Comparison of ENCODE assay signal across 12 cellular contexts in genomic region chr7:44618754-44619153, GRCh38. TPM values are rescaled to one million over a fixed set of nuclear protein-coding genes. Genes with fewer than 3 reads are reported as not detected.
DNase-seq lines count a peak whose midpoint lies in the region; ATAC-seq, FAIRE-seq and TF ChIP-seq lines count a peak whose summit lies in the region.
"Had no signal": no experiment of that assay in that cellular context is flagged by ENCODE, and none has a peak within 500 bp of the region (broad histone marks: within the 10 kb centered on the region; RNA-seq: fewer than 3 reads in every experiment).

No MANE protein-coding gene starts in this region.

- H3K4me3 ChIP-seq in K562: no peak overlapping the region
- H3K4me3 ChIP-seq in mucosa of descending colon: no peak overlapping the region
- H3K4me3 ChIP-seq in small intestine (ENCODE audit: low read depth in 1 of 2, low read length in 2 of 2): no peak overlapping the region

- H3K36me3 ChIP-seq in K562 (ENCODE audit: control insufficient read depth, insufficient read depth, low read length) (peaks cover 17% of the 10 kb centered on the region; the same call in 2 of the 3 replicates), mucosa of descending colon (ENCODE audit: low read depth) (no peaks in the 10 kb centered on the region), small intestine (ENCODE audit: control insufficient read depth in 2 of 2, insufficient read depth in 2 of 2, low read length in 2 of 2) (peaks cover 0 to 4% of the 10 kb centered on the region in 2 donors)

- no peak for TF ChIP-seq CTCF in K562 (IDR thresholded peaks at IDR 0.05 in 2 of 3, conservative IDR thresholded peaks at IDR 0.05 in 1 of 3; ENCODE audit: insufficient read depth in 2 of 3, low read depth in 1 of 3, low read length in 3 of 3)
- TF ChIP-seq CTCF in mucosa of descending colon (IDR thresholded peaks at IDR 0.05): no peak

- intact Hi-C loops in K562 (cut with micrococcal nuclease): no loop called here
- intact Hi-C loops in mucosa of descending colon (cut with DNase I, micrococcal nuclease): no loop called here

- H3K4me1 ChIP-seq in K562 (replicated peaks in 1 of 2; ENCODE audit: control insufficient read depth in 2 of 2, insufficient read depth in 2 of 2, low read length in 2 of 2) (peaks cover 0 to 34% of the 10 kb centered on the region in 2 experiments; a peak in 3 of 5 replicates), mucosa of descending colon (ENCODE audit: low read depth) (peaks cover 48% of the 10 kb centered on the region), small intestine (ENCODE audit: control insufficient read depth in 2 of 2, insufficient read depth in 1 of 2, low read depth in 1 of 2, low read length in 1 of 2) (peaks cover 15 to 21% of the 10 kb centered on the region in 2 donors)

- no peak for TF ChIP-seq EP300 in K562 (IDR thresholded peaks at IDR 0.05; ENCODE audit: low read length)

- BruUV-seq in K562 (replicated peaks; lab: Mats Ljungman, UMichigan): no TSS peak

- DNase-seq in DMS53 treated with DMSO at 0.1 percent for 48 hours (lab: John Stamatoyannopoulos, UW; ENCODE audit: unreplicated experiment): peak; percentile 73
- peak; percentile 55 for DNase-seq in HK-2 (ENCODE audit: unreplicated experiment)
- no peak for DNase-seq in K562 (ENCODE audit: extremely low read depth in 1 of 4, low spot score in 3 of 4)
- no peak for DNase-seq in mucosa of descending colon
- DNase-seq in small intestine: no peak
- DNase-seq: anterior cingulate cortex, head of caudate nucleus, NCI-H345, T-helper 9 cell had no signal

- no peak overlapping the region for H3K9ac ChIP-seq in K562 (ENCODE audit: insufficient read depth in 1 of 2, low read depth in 2 of 2, low read length in 2 of 2)

- no peaks in the 10 kb centered on the region for H3K9me1 ChIP-seq in K562 (ENCODE audit: control insufficient read depth, insufficient read depth, low read length)

- H3K27ac ChIP-seq in K562 (ENCODE audit: extremely low read depth, low read depth, low read length) (peak overlapping the region; percentile 22; the same call in 1 of the 3 replicates), small intestine (ENCODE audit: low read depth in 1 of 2, low read length in 1 of 2) (peak overlapping the region in 1 of 2 donors; percentile 68)

- H4K20me1 ChIP-seq in K562 (replicated peaks; ENCODE audit: control insufficient read depth, insufficient read depth, low read length): peaks cover 11% of the 10 kb centered on the region

- H3K4me2 ChIP-seq in K562 (ENCODE audit: insufficient read depth, low read length): no peak overlapping the region

- ATAC-seq in K562: peak; percentile 44
- ATAC-seq in mucosa of descending colon: peak; percentile 7
- no peak for ATAC-seq in GM18498 (IDR thresholded peaks at IDR 0.05; ENCODE audit: unreplicated experiment)
- no peak for ATAC-seq in HG02588 (IDR thresholded peaks at IDR 0.05; ENCODE audit: unreplicated experiment)
- no peak for ATAC-seq in HG02763 (IDR thresholded peaks at IDR 0.05; ENCODE audit: unreplicated experiment)

- POLR2A ChIA-PET in K562 (lab: Yijun Ruan, JAX): interaction anchor here (1.1 to 1.2 kb wide), 2 partner anchors 12 to 14 kb away, joined by 3 read pairs; partner anchors contain the start of gene OGDH

- no peak for TF ChIP-seq RAD21 in K562 (CRISPR knock-in tag; conservative IDR thresholded peaks at IDR 0.05 in 1 of 2, IDR thresholded peaks at IDR 0.05 in 1 of 2)

- H2AFZ ChIP-seq in K562 (ENCODE audit: low read depth, low read length): no peak overlapping the region

- H3K9me3 ChIP-seq in K562 (replicated peaks; ENCODE audit: control insufficient read depth, insufficient read depth, low read depth, low read length) (no peaks in the 10 kb centered on the region), mucosa of descending colon (no peaks in the 10 kb centered on the region), small intestine (ENCODE audit: control insufficient read depth, low read depth) (no peaks in the 10 kb centered on the region)

- H3K27me3 ChIP-seq in K562 (ENCODE audit: control insufficient read depth in 2 of 2, insufficient read depth in 2 of 2, low read length in 2 of 2) (no peaks in the 10 kb centered on the region), small intestine (ENCODE audit: control insufficient read depth in 2 of 2, insufficient read depth in 2 of 2, low read length in 2 of 2) (no peaks in the 10 kb centered on the region)

- in situ Hi-C loops in K562 (cut with MboI): no loop called here

- 41% methylated on average over 3 of the region's 3 CpGs for WGBS in K562 (ENCODE audit: insufficient coverage, low coverage, missing lambda C conversion rate)
- 32 to 62% (median 57%) methylated on average over 3 of the region's 3 CpGs for WGBS in small intestine, 3 donors

- FAIRE-seq in K562 (lab: Jason Lieb, UNC) (no peak), small intestine (lab: Jason Lieb, UNC) (no peak)

- CTCF ChIA-PET in K562 (lab: Yijun Ruan, JAX; ENCODE audit: low intra/inter-chr PET ratio): no interaction called here

- H3K79me2 ChIP-seq in K562 (ENCODE audit: control insufficient read depth, insufficient read depth, low read length): peaks cover 98% of the 10 kb centered on the region

- no peak for TF ChIP-seq POLR2A in K562 (conservative IDR thresholded peaks at IDR 0.05)

TF ChIP-seq in K562, 482 proteins besides CTCF, POLR2A, EP300 and RAD21 (continues in another document):
- TF ChIP-seq ZNF239 (CRISPR knock-in tag; IDR thresholded peaks at IDR 0.05) (0 out of 2 replicates have a peak, but pooled peaks have one; percentile 13), ZNF766 (CRISPR knock-in tag; conservative IDR thresholded peaks at IDR 0.05) (no peak)

RNA-seq across cellular contexts. Expression of gene OGDH, which starts 12.3 kb away (rescaled TPM):
- total RNA-seq in K562 (2011; cell fraction: chromatin; rRNA removed; ENCODE audit: low replicate concordance): 67.1 and 99.5 TPM in 2 replicates
- 61.5 and 70.1 TPM in 2 replicates for total RNA-seq in K562 (2011; cell fraction: nucleolus; rRNA removed)
- 49.3 and 64.3 TPM in 2 replicates for total RNA-seq in K562 (2011; cell fraction: nucleoplasm; rRNA removed)
- total RNA-seq in K562 (2014; rRNA removed): 38.6 and 50.0 TPM in 2 replicates
- total RNA-seq in K562 (2014; rRNA removed; fragmentation: Illumina TruSeq; extraction: Trizol): 20.5 and 21.8 TPM in 2 replicates
- 19.4 and 20.2 TPM in 2 replicates for total RNA-seq in K562 (2015; rRNA removed; fragmentation: Illumina TruSeq; extraction: Trizol)
- 80.3 and 86.6 TPM in 2 replicates for total RNA-seq in K562 (2021)
- 23.5 and 44.6 TPM in 2 replicates for polyA plus RNA-seq in K562 (2011; rRNA removed)
- polyA plus RNA-seq in K562 (2011; cell fraction: cytosol; rRNA removed): 44.3 and 54.2 TPM in 2 replicates
- 59.0 and 70.4 TPM in 2 replicates for polyA plus RNA-seq in K562 (2011; cell fraction: nucleus; rRNA removed)
- polyA plus RNA-seq in K562 (2012): 55.7 and 67.9 TPM in 2 replicates
- 58.8 and 59.1 TPM in 2 replicates for polyA plus RNA-seq in K562 (2014; fragmentation: Illumina TruSeq; extraction: Trizol)
- 1 to 10 TPM; 3.1 to 6.3 TPM for polyA plus RNA-seq in K562 (2014; fragmentation: Nextera tagmentation; extraction: Ambion mirVana)
- 31.4 and 31.6 TPM in 2 replicates for polyA plus RNA-seq in K562 (2014; rRNA removed)
- polyA minus RNA-seq in K562 (2011; rRNA and poly(A)+ RNA removed): 66.0 and 68.6 TPM in 2 replicates
- polyA minus RNA-seq in K562 (2011; cell fraction: cytosol; rRNA and poly(A)+ RNA removed): 52.4 and 53.8 TPM in 2 replicates
- 25.8 and 36.1 TPM in 2 replicates for polyA minus RNA-seq in K562 (2011; cell fraction: nucleus; rRNA and poly(A)+ RNA removed)
- 100 to 1,000 TPM; 141 to 186 (median 159) TPM for total RNA-seq in mucosa of descending colon
- polyA plus RNA-seq in small intestine: 100 to 1,000 TPM in 2 of 3 donors, 10 to 100 TPM in 1; 66.8 to 136 (median 124) TPM

RNA-seq across cellular contexts. Expression of gene TMED4, which starts 36.7 kb away (rescaled TPM):
- 87.6 and 130 TPM in 2 replicates for total RNA-seq in K562 (2011; cell fraction: chromatin; rRNA removed; ENCODE audit: low replicate concordance)
- total RNA-seq in K562 (2011; cell fraction: nucleolus; rRNA removed): 122 and 140 TPM in 2 replicates
- total RNA-seq in K562 (2011; cell fraction: nucleoplasm; rRNA removed): 150 and 206 TPM in 2 replicates
- total RNA-seq in K562 (2014; rRNA removed): 40.0 and 53.8 TPM in 2 replicates
- 40.6 and 42.1 TPM in 2 replicates for total RNA-seq in K562 (2014; rRNA removed; fragmentation: Illumina TruSeq; extraction: Trizol)
- 43.8 and 44.3 TPM in 2 replicates for total RNA-seq in K562 (2015; rRNA removed; fragmentation: Illumina TruSeq; extraction: Trizol)
- total RNA-seq in K562 (2021): 44.5 and 44.6 TPM in 2 replicates
- 64.0 and 75.5 TPM in 2 replicates for polyA plus RNA-seq in K562 (2011; rRNA removed)
- polyA plus RNA-seq in K562 (2011; cell fraction: cytosol; rRNA removed): 83.9 and 104 TPM in 2 replicates
- polyA plus RNA-seq in K562 (2011; cell fraction: nucleus; rRNA removed): 84.1 and 90.2 TPM in 2 replicates
- 39.4 and 67.4 TPM in 2 replicates for polyA plus RNA-seq in K562 (2012)
- 40.5 and 44.2 TPM in 2 replicates for polyA plus RNA-seq in K562 (2014; fragmentation: Illumina TruSeq; extraction: Trizol)
- polyA plus RNA-seq in K562 (2014; fragmentation: Nextera tagmentation; extraction: Ambion mirVana): 10 to 100 TPM; 20.3 to 23.1 TPM
- 55.3 and 56.4 TPM in 2 replicates for polyA plus RNA-seq in K562 (2014; rRNA removed)
- 49.9 and 50.1 TPM in 2 replicates for polyA minus RNA-seq in K562 (2011; rRNA and poly(A)+ RNA removed)
- polyA minus RNA-seq in K562 (2011; cell fraction: cytosol; rRNA and poly(A)+ RNA removed): 32.8 and 44.1 TPM in 2 replicates
- polyA minus RNA-seq in K562 (2011; cell fraction: nucleus; rRNA and poly(A)+ RNA removed): 32.0 and 44.2 TPM in 2 replicates
- total RNA-seq in mucosa of descending colon: 10 to 100 TPM; 76.7 to 93.3 (median 84.9) TPM
- polyA plus RNA-seq in small intestine: 10 to 100 TPM; 64.8 to 83.9 (median 76.2) TPM

RNA-seq across cellular contexts. Expression of gene DDX56, which starts 45.0 kb away (rescaled TPM):
- total RNA-seq in K562 (2011; cell fraction: chromatin; rRNA removed; ENCODE audit: low replicate concordance): 104 and 320 TPM in 2 replicates
- 229 and 246 TPM in 2 replicates for total RNA-seq in K562 (2011; cell fraction: nucleolus; rRNA removed)
- total RNA-seq in K562 (2011; cell fraction: nucleoplasm; rRNA removed): 121 and 141 TPM in 2 replicates
- 102 and 133 TPM in 2 replicates for total RNA-seq in K562 (2014; rRNA removed)
- total RNA-seq in K562 (2014; rRNA removed; fragmentation: Illumina TruSeq; extraction: Trizol): 91.2 and 103 TPM in 2 replicates
- total RNA-seq in K562 (2015; rRNA removed; fragmentation: Illumina TruSeq; extraction: Trizol): 89.1 and 90.8 TPM in 2 replicates
- total RNA-seq in K562 (2021): 145 and 155 TPM in 2 replicates
- polyA plus RNA-seq in K562 (2011; rRNA removed): 110 and 120 TPM in 2 replicates
- 100 and 136 TPM in 2 replicates for polyA plus RNA-seq in K562 (2011; cell fraction: cytosol; rRNA removed)
- polyA plus RNA-seq in K562 (2011; cell fraction: nucleus; rRNA removed): 265 and 309 TPM in 2 replicates
- polyA plus RNA-seq in K562 (2012): 122 and 135 TPM in 2 replicates
- 114 and 133 TPM in 2 replicates for polyA plus RNA-seq in K562 (2014; fragmentation: Illumina TruSeq; extraction: Trizol)
- polyA plus RNA-seq in K562 (2014; fragmentation: Nextera tagmentation; extraction: Ambion mirVana): 10 to 100 TPM; 33.0 to 45.2 TPM
- polyA plus RNA-seq in K562 (2014; rRNA removed): 96.7 and 109 TPM in 2 replicates
- 74.9 and 101 TPM in 2 replicates for polyA minus RNA-seq in K562 (2011; rRNA and poly(A)+ RNA removed)
- 38.9 and 72.1 TPM in 2 replicates for polyA minus RNA-seq in K562 (2011; cell fraction: cytosol; rRNA and poly(A)+ RNA removed)
- polyA minus RNA-seq in K562 (2011; cell fraction: nucleus; rRNA and poly(A)+ RNA removed): 84.7 and 97.7 TPM in 2 replicates
- total RNA-seq in mucosa of descending colon: 10 to 100 TPM; 50.7 to 60.6 (median 60.0) TPM
- 100 to 1,000 TPM in 2 of 3 donors, 10 to 100 TPM in 1; 62.2 to 359 (median 336) TPM for polyA plus RNA-seq in small intestine

Comparison
In these comparisons a context has a peak if more than half of its experiments do, and no peak if none do; other contexts are left out.
1. DNase-seq: peak in DMS53 treated with DMSO at 0.1 percent for 48 hours (single experiment) and HK-2 (single experiment); none in K562 (0 of 4), mucosa of descending colon (0 of 3) and small intestine (single experiment).
2. ATAC-seq: peak in K562 (single experiment) and mucosa of descending colon (single experiment); none in GM18498 (single experiment), HG02588 (single experiment) and HG02763 (single experiment).